Comparison of ENCODE assay signal across 12 cellular contexts in the genomic region with DNA sequence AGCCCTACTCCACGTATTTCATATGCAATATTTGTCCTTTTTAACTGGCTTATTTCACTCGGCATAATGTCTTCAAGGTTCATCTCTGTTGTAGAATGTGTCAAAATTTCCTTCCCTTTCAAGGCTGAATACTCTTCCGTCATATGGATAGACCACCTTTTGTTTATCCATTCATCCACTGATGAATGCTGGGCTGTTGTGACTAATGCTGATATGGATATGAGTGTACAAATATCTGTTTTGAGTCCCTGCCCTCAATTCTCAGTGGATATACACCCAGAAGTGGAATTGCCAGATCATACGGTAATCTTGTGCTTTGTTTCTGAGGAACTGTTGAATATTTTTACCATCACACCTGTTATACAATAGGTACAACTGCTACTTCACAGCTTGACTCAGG.
A peak's percentile ranks its signal among the peaks of the same experiment; 100 is the strongest.
DNase-seq lines count a peak whose midpoint lies in the region; ATAC-seq and TF ChIP-seq lines count a peak whose summit lies in the region.
"Had no signal": no experiment of that assay in that cellular context is flagged by ENCODE, and none has a peak within 500 bp of the region (broad histone marks: within the 10 kb centered on the region; RNA-seq: fewer than 3 reads in every experiment).

No MANE protein-coding gene starts in this region.

- H3K27ac Mint-ChIP-seq in natural killer cell treated with Interleukin-12 subunit alpha and Interleukin-12 subunit beta and Interleukin-15 and Interleukin-18, amount 100 ng/mL, for 72 hours, result peak overlapping the region; percentile 4 to 49
- H3K27ac Mint-ChIP-seq in natural killer cell, result peak overlapping the region in 1 of 2 donors; percentile 2
- H3K27ac Mint-ChIP-seq in T-helper 17 cell, result peak overlapping the region; percentile 99
- H3K27ac Mint-ChIP-seq in stimulated activated effector memory CD8-positive, alpha-beta T cell treated with anti-CD3 and anti-CD28 coated beads, Interleukin-12 subunit alpha, Interleukin-12 subunit beta, amount 100 ng/mL, for 72 hours, result no peak overlapping the region
- H3K27ac Mint-ChIP-seq: CD8-positive, alpha-beta T cell had no signal

- H3K4me1 Mint-ChIP-seq in natural killer cell treated with Interleukin-12 subunit alpha and Interleukin-12 subunit beta and Interleukin-15 and Interleukin-18, amount 100 ng/mL, for 72 hours (ENCODE audit: low read depth in 2 of 2), result peaks cover 45 to 50% of the 10 kb centered on the region in 2 donors
- H3K4me1 Mint-ChIP-seq in natural killer cell (peaks cover 19 to 21% of the 10 kb centered on the region in 2 donors), T-helper 17 cell (peaks cover 45% of the 10 kb centered on the region)
- H3K4me1 Mint-ChIP-seq in stimulated activated effector memory CD8-positive, alpha-beta T cell treated with anti-CD3 and anti-CD28 coated beads, Interleukin-12 subunit alpha, Interleukin-12 subunit beta, amount 100 ng/mL, for 72 hours, result peaks cover 42% of the 10 kb centered on the region

- H3K9me3 Mint-ChIP-seq in natural killer cell treated with Interleukin-12 subunit alpha and Interleukin-12 subunit beta and Interleukin-15 and Interleukin-18, amount 100 ng/mL, for 72 hours, result no peaks in the 10 kb centered on the region
- H3K9me3 Mint-ChIP-seq in natural killer cell, result no peaks in the 10 kb centered on the region
- H3K9me3 Mint-ChIP-seq in stimulated activated effector memory CD8-positive, alpha-beta T cell treated with anti-CD3 and anti-CD28 coated beads, Interleukin-12 subunit alpha, Interleukin-12 subunit beta, amount 100 ng/mL, for 72 hours, result no peaks in the 10 kb centered on the region
- H3K9me3 Mint-ChIP-seq: CD14-positive monocyte; CD8-positive, alpha-beta T cell had no signal

- no peaks in the 10 kb centered on the region for H3K36me3 Mint-ChIP-seq in natural killer cell treated with Interleukin-12 subunit alpha and Interleukin-12 subunit beta and Interleukin-15 and Interleukin-18, amount 100 ng/mL, for 72 hours
- no peaks in the 10 kb centered on the region for H3K36me3 Mint-ChIP-seq in natural killer cell
- no peaks in the 10 kb centered on the region for H3K36me3 Mint-ChIP-seq in T-helper 17 cell (ENCODE audit: low read depth)
- H3K36me3 Mint-ChIP-seq in stimulated activated effector memory CD8-positive, alpha-beta T cell treated with anti-CD3 and anti-CD28 coated beads, Interleukin-12 subunit alpha, Interleukin-12 subunit beta, amount 100 ng/mL, for 72 hours, result no peaks in the 10 kb centered on the region
- H3K36me3 Mint-ChIP-seq: CD8-positive, alpha-beta T cell had no signal

- no peak for DNase-seq in natural killer cell treated with Interleukin-12 subunit alpha and Interleukin-12 subunit beta and Interleukin-15 and Interleukin-18, amount 100 ng/mL, for 72 hours (ENCODE audit: low spot score)
- DNase-seq in natural killer cell (no peak), T-helper 17 cell (no peak), NCI-H2107 treated with DMSO at 0.1 percent for 48 hours (lab: John Stamatoyannopoulos, UW; ENCODE audit: unreplicated experiment) (no peak)
- no peak for DNase-seq in stimulated activated effector memory CD8-positive, alpha-beta T cell treated with anti-CD3 and anti-CD28 coated beads, Interleukin-12 subunit alpha, Interleukin-12 subunit beta, amount 100 ng/mL, for 72 hours (ENCODE audit: low spot score in 2 of 2)
- DNase-seq in activated CD4-positive, CD25-positive, alpha-beta regulatory T cell treated with anti-CD3 and anti-CD28 coated beads, Interleukin-2, amount 50 U/mL, for 72 hours, result no peak
- DNase-seq: CD8-positive, alpha-beta T cell; COR-L47; DND-41; HCEC 1CT had no signal

- TF ChIP-seq CTCF in natural killer cell (IDR thresholded peaks at IDR 0.05), result no peak

- H3K4me3 Mint-ChIP-seq in natural killer cell treated with Interleukin-12 subunit alpha and Interleukin-12 subunit beta and Interleukin-15 and Interleukin-18, amount 100 ng/mL, for 72 hours, result no peak overlapping the region
- H3K4me3 Mint-ChIP-seq in natural killer cell (no peak overlapping the region), T-helper 17 cell (no peak overlapping the region)
- no peak overlapping the region for H3K4me3 Mint-ChIP-seq in stimulated activated effector memory CD8-positive, alpha-beta T cell treated with anti-CD3 and anti-CD28 coated beads, Interleukin-12 subunit alpha, Interleukin-12 subunit beta, amount 100 ng/mL, for 72 hours
- H3K4me3 Mint-ChIP-seq: CD8-positive, alpha-beta T cell had no signal

- H3K27me3 Mint-ChIP-seq in natural killer cell treated with Interleukin-12 subunit alpha and Interleukin-12 subunit beta and Interleukin-15 and Interleukin-18, amount 100 ng/mL, for 72 hours, result no peaks in the 10 kb centered on the region
- H3K27me3 Mint-ChIP-seq in natural killer cell (ENCODE audit: low read depth in 2 of 2) (peaks cover 9 to 10% of the 10 kb centered on the region in 2 donors), T-helper 17 cell (no peaks in the 10 kb centered on the region)

- intact Hi-C loops in natural killer cell (cut with micrococcal nuclease), result no loop called here

- ATAC-seq in natural killer cell treated with Interleukin-12 subunit alpha and Interleukin-12 subunit beta and Interleukin-15 and Interleukin-18, amount 100 ng/mL, for 72 hours, result no peak
- ATAC-seq in natural killer cell (no peak), T-helper 17 cell (no peak)
- ATAC-seq in stimulated activated effector memory CD8-positive, alpha-beta T cell treated with anti-CD3 and anti-CD28 coated beads, Interleukin-12 subunit alpha, Interleukin-12 subunit beta, amount 100 ng/mL, for 72 hours, result peak; percentile 68
- ATAC-seq: A549; CD8-positive, alpha-beta T cell had no signal

- no peaks in the 10 kb centered on the region for H3K9me3 ChIP-seq in T-helper 17 cell (ENCODE audit: control insufficient read depth, low read length, poor library complexity, severe bottlenecking)
- H3K9me3 ChIP-seq: A549 had no signal
